ENCODE assay signal across 13 cellular contexts in genomic region chr5:139930406-139930805, GRCh38.
DNase-seq lines count a peak whose midpoint lies in the region; ATAC-seq and TF ChIP-seq lines count a peak whose summit lies in the region.
"Had no signal": no experiment of that assay in that cellular context is flagged by ENCODE, and none has a peak within 500 bp of the region (broad histone marks: within the 10 kb centered on the region; RNA-seq: fewer than 3 reads in every experiment).

No MANE protein-coding gene starts in this region.

- ATAC-seq in HG03469 (IDR thresholded peaks at IDR 0.05; ENCODE audit: unreplicated experiment), result no peak
- ATAC-seq in HG02610 (IDR thresholded peaks at IDR 0.05; ENCODE audit: unreplicated experiment), result no peak
- ATAC-seq: HepG2 had no signal

- H3K9me3 Mint-ChIP-seq in activated CD4-positive, alpha-beta memory T cell treated with anti-CD3 and anti-CD28 coated beads, Interleukin-2, amount 10 ng/mL, durations not matched to agents 7 days and 5 days, result no peaks in the 10 kb centered on the region
- H3K9me3 Mint-ChIP-seq: CD4-positive, alpha-beta T cell had no signal

- DNase-seq in GM20000 (ENCODE audit: low spot score) (peak; percentile 1), NCI-H345 (lab: John Stamatoyannopoulos, UW) (peak; percentile 83), medulla oblongata (ENCODE audit: extremely low spot score) (peak; percentile 19)
- no peak for DNase-seq in activated CD4-positive, alpha-beta memory T cell treated with anti-CD3 and anti-CD28 coated beads, Interleukin-2, amount 10 ng/mL, durations not matched to agents 7 days and 5 days
- DNase-seq: ACHN; AML-193; Caco-2; CD4-positive, alpha-beta T cell; KG1 had no signal

- peaks cover 4% of the 10 kb centered on the region for H3K4me1 Mint-ChIP-seq in activated CD4-positive, alpha-beta memory T cell treated with anti-CD3 and anti-CD28 coated beads, Interleukin-2, amount 10 ng/mL, durations not matched to agents 7 days and 5 days
- H3K4me1 Mint-ChIP-seq: IgD-negative memory B cell had no signal

- POLR2A ChIA-PET in activated CD4-positive, alpha-beta memory T cell treated with anti-CD3 and anti-CD28 coated beads, Interleukin-2, amount 10 ng/mL, durations not matched to agents 7 days and 5 days (lab: Charles Lee), result no interaction called here

- CTCF ChIA-PET in activated CD4-positive, alpha-beta memory T cell treated with anti-CD3 and anti-CD28 coated beads, Interleukin-2, amount 10 ng/mL, durations not matched to agents 7 days and 5 days (lab: Charles Lee), result no interaction called here

- peaks cover 30% of the 10 kb centered on the region for H3K27me3 Mint-ChIP-seq in activated CD4-positive, alpha-beta memory T cell treated with anti-CD3 and anti-CD28 coated beads, Interleukin-2, amount 10 ng/mL, durations not matched to agents 7 days and 5 days

- H3K36me3 Mint-ChIP-seq in activated CD4-positive, alpha-beta memory T cell treated with anti-CD3 and anti-CD28 coated beads, Interleukin-2, amount 10 ng/mL, durations not matched to agents 7 days and 5 days (ENCODE audit: low read depth), result no peaks in the 10 kb centered on the region
- H3K36me3 Mint-ChIP-seq: IgD-negative memory B cell had no signal

- H3K27ac Mint-ChIP-seq in activated CD4-positive, alpha-beta memory T cell treated with anti-CD3 and anti-CD28 coated beads, Interleukin-2, amount 10 ng/mL, durations not matched to agents 7 days and 5 days, result no peak overlapping the region
- H3K27ac Mint-ChIP-seq: CD4-positive, alpha-beta T cell; IgD-negative memory B cell had no signal

- H3K4me3 Mint-ChIP-seq in activated CD4-positive, alpha-beta memory T cell treated with anti-CD3 and anti-CD28 coated beads, Interleukin-2, amount 10 ng/mL, durations not matched to agents 7 days and 5 days, result no peak overlapping the region
- H3K4me3 Mint-ChIP-seq: CD4-positive, alpha-beta T cell; IgD-negative memory B cell had no signal

- no peak for TF ChIP-seq CTCF in GM20000 (IDR thresholded peaks at IDR 0.05; ENCODE audit: extremely low read depth, missing control alignments)
